ENCODE assay signal across 9 cellular contexts in the genomic region with DNA sequence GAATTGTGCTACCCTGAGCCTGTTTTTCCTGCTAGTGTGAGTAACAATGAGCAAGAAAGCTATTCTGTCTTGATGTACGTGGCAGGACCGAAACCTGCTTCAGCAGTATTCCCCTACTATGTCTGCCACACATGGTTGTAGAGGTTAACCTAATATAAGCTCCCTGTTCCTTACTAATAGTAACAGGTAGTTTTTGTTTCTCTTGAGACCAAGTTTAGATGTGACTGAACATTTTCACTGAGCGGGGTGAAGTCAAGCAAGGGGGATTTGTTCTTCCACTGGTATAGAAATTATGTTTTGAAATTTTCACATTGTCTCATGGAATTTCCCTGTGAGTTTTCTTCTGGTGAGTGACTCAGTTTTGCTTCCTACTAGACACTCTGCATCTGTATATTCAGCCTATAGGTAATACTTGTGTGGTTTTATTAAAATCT. TPM values are rescaled to one million over a fixed set of nuclear protein-coding genes. Genes with fewer than 3 reads are reported as not detected.
DNase-seq lines count a peak whose midpoint lies in the region; ATAC-seq lines count a peak whose summit lies in the region.
"Had no signal": no experiment of that assay in that cellular context is flagged by ENCODE, and none has a peak within 500 bp of the region (broad histone marks: within the 10 kb centered on the region; RNA-seq: fewer than 3 reads in every experiment).

No MANE protein-coding gene starts in this region.

- ATAC-seq in GM21528 (IDR thresholded peaks at IDR 0.05; ENCODE audit: low FRiP score, unreplicated experiment) (peak; percentile 98), HG03135 (IDR thresholded peaks at IDR 0.05; ENCODE audit: unreplicated experiment) (peak; percentile 92)
- peak; percentile 79 for ATAC-seq in stimulated activated naive CD8-positive, alpha-beta T cell treated with anti-CD3 and anti-CD28 coated beads, Interleukin-15, Interleukin-2, amounts not matched to agents 100 U/mL and 50 U/mL, for 24 hours

- peak; percentile 3 for DNase-seq in stimulated activated CD4-positive, alpha-beta T cell treated with anti-CD3 and anti-CD28 coated beads, Interleukin-1b, Interleukin-23, amount 100 ng/mL, for 48 hours
- DNase-seq in stimulated activated CD4-positive, alpha-beta T cell treated with anti-CD3 and anti-CD28 coated beads, Interleukin-2, amount 100 ng/mL, for 24 hours, result no peak
- no peak for DNase-seq in stimulated activated naive CD8-positive, alpha-beta T cell treated with anti-CD3 and anti-CD28 coated beads, Interleukin-15, Interleukin-2, amounts not matched to agents 100 U/mL and 50 U/mL, for 24 hours
- no peak for DNase-seq in SK-N-DZ (ENCODE audit: low spot score)
- DNase-seq in NK-92 (lab: John Stamatoyannopoulos, UW; ENCODE audit: unreplicated experiment), result no peak
- DNase-seq in NCI-H1105 treated with DMSO at 0.1 percent for 48 hours (lab: John Stamatoyannopoulos, UW), result no peak
- DNase-seq: NCI-H2081 treated with DMSO at 0.1 percent for 48 hours had no signal

RNA-seq across cellular contexts. Expression of a gene that starts 37.3 kb away (rescaled TPM):
- 10.7 and 11.7 TPM in 2 replicates for polyA plus RNA-seq in SK-N-DZ (2014; cell fraction: cytosol; rRNA removed)
- 37.8 and 63.9 TPM in 2 replicates for polyA plus RNA-seq in SK-N-DZ (2014; cell fraction: nucleus; rRNA removed)
